ENCODE assay signal across 18 cellular contexts in the genomic region with DNA sequence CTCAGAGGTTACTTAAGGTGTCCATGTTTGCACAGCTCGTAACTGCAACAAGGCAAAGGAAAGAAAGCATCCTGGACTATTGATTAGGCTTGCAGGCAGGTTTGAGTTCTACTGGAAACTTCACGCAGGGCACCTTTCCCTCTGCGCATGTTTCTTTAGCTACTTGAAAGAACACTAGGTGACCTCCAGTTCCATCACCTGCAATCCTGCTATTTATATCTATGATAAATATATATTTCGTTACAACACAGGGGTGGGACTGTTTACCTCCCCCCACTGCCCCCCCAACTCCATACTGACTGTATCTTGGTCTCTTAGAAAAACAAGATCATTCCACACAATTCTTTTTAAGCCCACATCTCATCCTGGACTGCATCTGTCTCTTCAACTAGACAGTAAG. TPM values are rescaled to one million over a fixed set of nuclear protein-coding genes. Genes with fewer than 3 reads are reported as not detected.
A peak's percentile ranks its signal among the peaks of the same experiment; 100 is the strongest.
DNase-seq lines count a peak whose midpoint lies in the region; ATAC-seq and TF ChIP-seq lines count a peak whose summit lies in the region.
"Had no signal": no experiment of that assay in that cellular context is flagged by ENCODE, and none has a peak within 500 bp of the region (broad histone marks: within the 10 kb centered on the region; RNA-seq: fewer than 3 reads in every experiment).

No MANE protein-coding gene starts in this region.

- H3K4me3 ChIP-seq in gastrocnemius medialis: no peak overlapping the region
- H3K4me3 ChIP-seq: BLaER1 treated with 17β-estradiol and CSF1 and Interleukin-3, amounts not matched to agents 10 nM and 100 nM had no signal

- H3K9me3 Mint-ChIP-seq in natural killer cell: no peaks in the 10 kb centered on the region
- H3K9me3 Mint-ChIP-seq in natural killer cell treated with Interleukin-12 subunit alpha and Interleukin-12 subunit beta and Interleukin-15 and Interleukin-18, amount 100 ng/mL, for 72 hours: no peaks in the 10 kb centered on the region
- no peaks in the 10 kb centered on the region for H3K9me3 Mint-ChIP-seq in immature natural killer cell
- H3K9me3 Mint-ChIP-seq: CD8-positive, alpha-beta memory T cell; H9; IgD-negative memory B cell had no signal

- ATAC-seq in natural killer cell: no peak
- no peak for ATAC-seq in natural killer cell treated with Interleukin-12 subunit alpha and Interleukin-12 subunit beta and Interleukin-15 and Interleukin-18, amount 100 ng/mL, for 72 hours
- peak; percentile 43 to 62 for ATAC-seq in gastrocnemius medialis
- no peak for ATAC-seq in GM18502 (IDR thresholded peaks at IDR 0.05; ENCODE audit: poor library complexity, unreplicated experiment)
- no peak for ATAC-seq in GM18870 (IDR thresholded peaks at IDR 0.05; ENCODE audit: unreplicated experiment)

- H3K36me3 ChIP-seq in gastrocnemius medialis: peaks cover 0 to 4% of the 10 kb centered on the region in 2 donors

- H3K4me3 Mint-ChIP-seq in natural killer cell (no peak overlapping the region), immature natural killer cell (peak overlapping the region in 1 of 5 donors; percentile 3)
- no peak overlapping the region for H3K4me3 Mint-ChIP-seq in natural killer cell treated with Interleukin-12 subunit alpha and Interleukin-12 subunit beta and Interleukin-15 and Interleukin-18, amount 100 ng/mL, for 72 hours
- H3K4me3 Mint-ChIP-seq: B cell; CD8-positive, alpha-beta memory T cell; H9; IgD-negative memory B cell had no signal

- intact Hi-C loops in natural killer cell (cut with micrococcal nuclease) (no loop called here), gastrocnemius medialis (cut with DNase I; ENCODE audit: low total_unique reads) (no loop called here)

- TF ChIP-seq CTCF in natural killer cell (IDR thresholded peaks at IDR 0.05) (no peak), gastrocnemius medialis (IDR thresholded peaks at IDR 0.05 in 4 of 5, conservative IDR thresholded peaks at IDR 0.05 in 1 of 5) (no peak)

- H3K36me3 Mint-ChIP-seq in natural killer cell (peaks cover 20% of the 10 kb centered on the region), immature natural killer cell (peaks cover 6 to 22% (median 21%) of the 10 kb centered on the region in 3 donors)
- H3K36me3 Mint-ChIP-seq in natural killer cell treated with Interleukin-12 subunit alpha and Interleukin-12 subunit beta and Interleukin-15 and Interleukin-18, amount 100 ng/mL, for 72 hours: peaks cover 17% of the 10 kb centered on the region

- H3K4me1 Mint-ChIP-seq in natural killer cell (peaks cover 65 to 80% of the 10 kb centered on the region in 2 donors), immature natural killer cell (peaks cover 74 to 90% of the 10 kb centered on the region in 2 donors)
- peaks cover 34 to 41% of the 10 kb centered on the region in 2 donors for H3K4me1 Mint-ChIP-seq in natural killer cell treated with Interleukin-12 subunit alpha and Interleukin-12 subunit beta and Interleukin-15 and Interleukin-18, amount 100 ng/mL, for 72 hours (ENCODE audit: low read depth in 2 of 2)
- H3K4me1 Mint-ChIP-seq: B cell had no signal

- H3K4me1 ChIP-seq in gastrocnemius medialis: peaks cover 87 to 94% of the 10 kb centered on the region in 2 donors

- no peaks in the 10 kb centered on the region for H3K9me3 ChIP-seq in gastrocnemius medialis
- H3K9me3 ChIP-seq: BLaER1 treated with 17β-estradiol and CSF1 and Interleukin-3, amounts not matched to agents 10 nM and 100 nM had no signal

- H3K27ac Mint-ChIP-seq in natural killer cell: peak overlapping the region; percentile 11 to 52
- peak overlapping the region in 1 of 2 donors; percentile 74 for H3K27ac Mint-ChIP-seq in natural killer cell treated with Interleukin-12 subunit alpha and Interleukin-12 subunit beta and Interleukin-15 and Interleukin-18, amount 100 ng/mL, for 72 hours
- H3K27ac Mint-ChIP-seq in immature natural killer cell: peak overlapping the region in 5 of 6 donors; percentile 5 to 48 (median 36)
- H3K27ac Mint-ChIP-seq: B cell, IgD-negative memory B cell had no signal

- no peak for TF ChIP-seq POLR2A in gastrocnemius medialis (IDR thresholded peaks at IDR 0.05)

- in situ Hi-C loops in gastrocnemius medialis (cut with MboI; ENCODE audit: low sequenced_read_pairs in 4 of 4): loop anchor here in 1 of 4 donors (10.0 kb wide), 1 partner anchor 119 kb away; no protein-coding TSS in a partner anchor

- peak overlapping the region; percentile 79 to 89 (median 84) for H3K27ac ChIP-seq in gastrocnemius medialis
- H3K27ac ChIP-seq: BLaER1 treated with 17β-estradiol and CSF1 and Interleukin-3, amounts not matched to agents 10 nM and 100 nM had no signal

- H3K27me3 Mint-ChIP-seq in natural killer cell (ENCODE audit: low read depth in 2 of 2) (no peaks in the 10 kb centered on the region), immature natural killer cell (ENCODE audit: low read depth in 3 of 3) (peaks cover 0 to 2% (median 1%) of the 10 kb centered on the region in 3 donors)
- no peaks in the 10 kb centered on the region for H3K27me3 Mint-ChIP-seq in natural killer cell treated with Interleukin-12 subunit alpha and Interleukin-12 subunit beta and Interleukin-15 and Interleukin-18, amount 100 ng/mL, for 72 hours
- H3K27me3 Mint-ChIP-seq: B cell; CD8-positive, alpha-beta memory T cell; IgD-negative memory B cell had no signal

- no peaks in the 10 kb centered on the region for H3K27me3 ChIP-seq in gastrocnemius medialis
- H3K27me3 ChIP-seq: BLaER1 treated with 17β-estradiol and CSF1 and Interleukin-3, amounts not matched to agents 10 nM and 100 nM had no signal

- no peak for DNase-seq in natural killer cell
- no peak for DNase-seq in natural killer cell treated with Interleukin-12 subunit alpha and Interleukin-12 subunit beta and Interleukin-15 and Interleukin-18, amount 100 ng/mL, for 72 hours (ENCODE audit: low spot score)
- DNase-seq in immature natural killer cell: no peak
- DNase-seq in gastrocnemius medialis: no peak
- DNase-seq in cerebellar nuclear complex (lab: John Stamatoyannopoulos, UW): no peak
- DNase-seq: 8988T; CD8-positive, alpha-beta memory T cell; COR-L47; DMS 273 treated with DMSO at 0.1 percent for 48 hours; DMS53; DND-41; EL; H9 had no signal

RNA-seq across cellular contexts. Expression of a gene that starts 12.1 kb away (rescaled TPM):
- total RNA-seq in natural killer cell: 100 to 1,000 TPM; 162 to 224 (median 164) TPM
- 10 to 100 TPM; 59.0 to 92.1 TPM for total RNA-seq in natural killer cell treated with Interleukin-12 subunit alpha and Interleukin-12 subunit beta and Interleukin-15 and Interleukin-18, amount 100 ng/mL, for 72 hours
- 10 to 100 TPM; 19.8 to 30.1 (median 21.1) TPM for polyA plus RNA-seq in immature natural killer cell
- 10 to 100 TPM in 3 of 4 donors, 1 to 10 TPM in 1; 3.6 to 21.0 (median 14.9) TPM for total RNA-seq in gastrocnemius medialis

Comparison
In these comparisons a context has a peak if more than half of its experiments do, and no peak if none do; other contexts are left out.
1. ATAC-seq: peak in gastrocnemius medialis (2 of 2); none in natural killer cell (0 of 3), natural killer cell treated with Interleukin-12 subunit alpha and Interleukin-12 subunit beta and Interleukin-15 and Interleukin-18, amount 100 ng/mL, for 72 hours (0 of 2), GM18502 (single experiment) and GM18870 (single experiment).